ENCODE assay signal across 2 cellular contexts in the genomic region with DNA sequence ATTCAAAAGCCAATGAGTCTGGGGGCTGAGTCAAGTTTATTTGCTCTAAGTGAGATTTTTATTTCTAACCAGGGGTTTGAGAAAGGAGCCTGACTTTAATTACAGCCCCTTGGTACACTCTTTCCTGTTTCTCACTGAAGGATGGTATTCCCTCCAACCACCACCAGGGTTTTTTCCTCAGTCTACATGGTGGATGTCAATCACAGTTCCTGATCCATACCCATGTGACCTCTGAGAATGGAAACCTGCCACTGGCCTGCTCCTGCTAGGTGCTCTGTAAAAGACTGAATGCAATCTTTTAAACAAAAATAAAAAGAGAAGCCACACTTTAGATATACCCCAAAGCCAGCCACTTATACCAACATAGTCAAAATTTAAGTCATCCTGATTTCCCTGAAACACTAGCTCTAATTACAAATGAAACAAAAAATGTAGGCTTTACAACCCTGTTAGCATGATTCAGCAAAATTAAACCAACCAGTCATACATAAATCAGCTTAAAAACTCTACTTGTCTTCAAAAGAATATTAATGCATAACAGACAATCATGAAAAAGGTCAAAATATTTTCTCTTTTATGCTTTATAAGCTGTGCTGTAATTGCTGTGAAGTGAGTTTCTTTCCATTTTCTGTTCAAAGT.
TF ChIP-seq lines count a peak whose summit lies in the region.

No MANE protein-coding gene starts in this region.

TF ChIP-seq in SK-N-SH, 30 proteins besides CTCF, POLR2A, EP300 and RAD21 (continued from another document):
- TF ChIP-seq, protein P1, sequence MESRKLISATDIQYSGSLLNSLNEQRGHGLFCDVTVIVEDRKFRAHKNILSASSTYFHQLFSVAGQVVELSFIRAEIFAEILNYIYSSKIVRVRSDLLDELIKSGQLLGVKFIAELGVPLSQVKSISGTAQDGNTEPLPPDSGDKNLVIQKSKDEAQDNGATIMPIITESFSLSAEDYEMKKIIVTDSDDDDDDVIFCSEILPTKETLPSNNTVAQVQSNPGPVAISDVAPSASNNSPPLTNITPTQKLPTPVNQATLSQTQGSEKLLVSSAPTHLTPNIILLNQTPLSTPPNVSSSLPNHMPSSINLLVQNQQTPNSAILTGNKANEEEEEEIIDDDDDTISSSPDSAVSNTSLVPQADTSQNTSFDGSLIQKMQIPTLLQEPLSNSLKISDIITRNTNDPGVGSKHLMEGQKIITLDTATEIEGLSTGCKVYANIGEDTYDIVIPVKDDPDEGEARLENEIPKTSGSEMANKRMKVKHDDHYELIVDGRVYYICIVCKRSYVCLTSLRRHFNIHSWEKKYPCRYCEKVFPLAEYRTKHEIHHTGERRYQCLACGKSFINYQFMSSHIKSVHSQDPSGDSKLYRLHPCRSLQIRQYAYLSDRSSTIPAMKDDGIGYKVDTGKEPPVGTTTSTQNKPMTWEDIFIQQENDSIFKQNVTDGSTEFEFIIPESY (IDR thresholded peaks at IDR 0.05; ENCODE audit: borderline replicate concordance, low read depth) = no peak
- no peak for TF ChIP-seq GABPA (IDR thresholded peaks at IDR 0.05; ENCODE audit: low read depth)
- TF ChIP-seq, protein P2, sequence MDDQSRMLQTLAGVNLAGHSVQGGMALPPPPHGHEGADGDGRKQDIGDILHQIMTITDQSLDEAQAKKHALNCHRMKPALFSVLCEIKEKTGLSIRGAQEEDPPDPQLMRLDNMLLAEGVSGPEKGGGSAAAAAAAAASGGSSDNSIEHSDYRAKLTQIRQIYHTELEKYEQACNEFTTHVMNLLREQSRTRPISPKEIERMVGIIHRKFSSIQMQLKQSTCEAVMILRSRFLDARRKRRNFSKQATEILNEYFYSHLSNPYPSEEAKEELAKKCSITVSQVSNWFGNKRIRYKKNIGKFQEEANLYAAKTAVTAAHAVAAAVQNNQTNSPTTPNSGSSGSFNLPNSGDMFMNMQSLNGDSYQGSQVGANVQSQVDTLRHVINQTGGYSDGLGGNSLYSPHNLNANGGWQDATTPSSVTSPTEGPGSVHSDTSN (IDR thresholded peaks at IDR 0.05) = no peak
- no peak for TF ChIP-seq GATA2 (CRISPR knock-in tag; IDR thresholded peaks at IDR 0.05)
- TF ChIP-seq, protein P3, sequence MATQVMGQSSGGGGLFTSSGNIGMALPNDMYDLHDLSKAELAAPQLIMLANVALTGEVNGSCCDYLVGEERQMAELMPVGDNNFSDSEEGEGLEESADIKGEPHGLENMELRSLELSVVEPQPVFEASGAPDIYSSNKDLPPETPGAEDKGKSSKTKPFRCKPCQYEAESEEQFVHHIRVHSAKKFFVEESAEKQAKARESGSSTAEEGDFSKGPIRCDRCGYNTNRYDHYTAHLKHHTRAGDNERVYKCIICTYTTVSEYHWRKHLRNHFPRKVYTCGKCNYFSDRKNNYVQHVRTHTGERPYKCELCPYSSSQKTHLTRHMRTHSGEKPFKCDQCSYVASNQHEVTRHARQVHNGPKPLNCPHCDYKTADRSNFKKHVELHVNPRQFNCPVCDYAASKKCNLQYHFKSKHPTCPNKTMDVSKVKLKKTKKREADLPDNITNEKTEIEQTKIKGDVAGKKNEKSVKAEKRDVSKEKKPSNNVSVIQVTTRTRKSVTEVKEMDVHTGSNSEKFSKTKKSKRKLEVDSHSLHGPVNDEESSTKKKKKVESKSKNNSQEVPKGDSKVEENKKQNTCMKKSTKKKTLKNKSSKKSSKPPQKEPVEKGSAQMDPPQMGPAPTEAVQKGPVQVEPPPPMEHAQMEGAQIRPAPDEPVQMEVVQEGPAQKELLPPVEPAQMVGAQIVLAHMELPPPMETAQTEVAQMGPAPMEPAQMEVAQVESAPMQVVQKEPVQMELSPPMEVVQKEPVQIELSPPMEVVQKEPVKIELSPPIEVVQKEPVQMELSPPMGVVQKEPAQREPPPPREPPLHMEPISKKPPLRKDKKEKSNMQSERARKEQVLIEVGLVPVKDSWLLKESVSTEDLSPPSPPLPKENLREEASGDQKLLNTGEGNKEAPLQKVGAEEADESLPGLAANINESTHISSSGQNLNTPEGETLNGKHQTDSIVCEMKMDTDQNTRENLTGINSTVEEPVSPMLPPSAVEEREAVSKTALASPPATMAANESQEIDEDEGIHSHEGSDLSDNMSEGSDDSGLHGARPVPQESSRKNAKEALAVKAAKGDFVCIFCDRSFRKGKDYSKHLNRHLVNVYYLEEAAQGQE (IDR thresholded peaks at IDR 0.05; ENCODE audit: low read depth, low read length) = no peak
- no peak for TF ChIP-seq SMC3 (IDR thresholded peaks at IDR 0.05; ENCODE audit: low read depth, low read length)
- TF ChIP-seq RXRA (IDR thresholded peaks at IDR 0.05; ENCODE audit: borderline replicate concordance, low read depth) = no peak
- TF ChIP-seq, protein P4, sequence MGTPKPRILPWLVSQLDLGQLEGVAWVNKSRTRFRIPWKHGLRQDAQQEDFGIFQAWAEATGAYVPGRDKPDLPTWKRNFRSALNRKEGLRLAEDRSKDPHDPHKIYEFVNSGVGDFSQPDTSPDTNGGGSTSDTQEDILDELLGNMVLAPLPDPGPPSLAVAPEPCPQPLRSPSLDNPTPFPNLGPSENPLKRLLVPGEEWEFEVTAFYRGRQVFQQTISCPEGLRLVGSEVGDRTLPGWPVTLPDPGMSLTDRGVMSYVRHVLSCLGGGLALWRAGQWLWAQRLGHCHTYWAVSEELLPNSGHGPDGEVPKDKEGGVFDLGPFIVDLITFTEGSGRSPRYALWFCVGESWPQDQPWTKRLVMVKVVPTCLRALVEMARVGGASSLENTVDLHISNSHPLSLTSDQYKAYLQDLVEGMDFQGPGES (IDR thresholded peaks at IDR 0.05; ENCODE audit: low read depth, low read length) = no peak
- no peak for TF ChIP-seq ELF1 (IDR thresholded peaks at IDR 0.05)
- TF ChIP-seq FOXJ3 (CRISPR knock-in tag; IDR thresholded peaks at IDR 0.05) = no peak
- TF ChIP-seq, protein P5, sequence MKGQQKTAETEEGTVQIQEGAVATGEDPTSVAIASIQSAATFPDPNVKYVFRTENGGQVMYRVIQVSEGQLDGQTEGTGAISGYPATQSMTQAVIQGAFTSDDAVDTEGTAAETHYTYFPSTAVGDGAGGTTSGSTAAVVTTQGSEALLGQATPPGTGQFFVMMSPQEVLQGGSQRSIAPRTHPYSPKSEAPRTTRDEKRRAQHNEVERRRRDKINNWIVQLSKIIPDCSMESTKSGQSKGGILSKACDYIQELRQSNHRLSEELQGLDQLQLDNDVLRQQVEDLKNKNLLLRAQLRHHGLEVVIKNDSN (IDR thresholded peaks at IDR 0.05; ENCODE audit: borderline replicate concordance, low read depth) = no peak
- TF ChIP-seq TEAD4 (IDR thresholded peaks at IDR 0.05; ENCODE audit: borderline replicate concordance, insufficient read depth) = no peak

TF ChIP-seq in SK-N-SH treated with all-trans-retinoic acid at 6 μM for 48 hours, 23 proteins besides CTCF, POLR2A, EP300 and RAD21 (continued from another document):
- TF ChIP-seq TCF4 (CRISPR knock-in tag; IDR thresholded peaks at IDR 0.05; ENCODE audit: borderline replicate concordance) (no peak), ZNF8 (CRISPR knock-in tag; IDR thresholded peaks at IDR 0.05) (no peak)
- TF ChIP-seq, protein P6, sequence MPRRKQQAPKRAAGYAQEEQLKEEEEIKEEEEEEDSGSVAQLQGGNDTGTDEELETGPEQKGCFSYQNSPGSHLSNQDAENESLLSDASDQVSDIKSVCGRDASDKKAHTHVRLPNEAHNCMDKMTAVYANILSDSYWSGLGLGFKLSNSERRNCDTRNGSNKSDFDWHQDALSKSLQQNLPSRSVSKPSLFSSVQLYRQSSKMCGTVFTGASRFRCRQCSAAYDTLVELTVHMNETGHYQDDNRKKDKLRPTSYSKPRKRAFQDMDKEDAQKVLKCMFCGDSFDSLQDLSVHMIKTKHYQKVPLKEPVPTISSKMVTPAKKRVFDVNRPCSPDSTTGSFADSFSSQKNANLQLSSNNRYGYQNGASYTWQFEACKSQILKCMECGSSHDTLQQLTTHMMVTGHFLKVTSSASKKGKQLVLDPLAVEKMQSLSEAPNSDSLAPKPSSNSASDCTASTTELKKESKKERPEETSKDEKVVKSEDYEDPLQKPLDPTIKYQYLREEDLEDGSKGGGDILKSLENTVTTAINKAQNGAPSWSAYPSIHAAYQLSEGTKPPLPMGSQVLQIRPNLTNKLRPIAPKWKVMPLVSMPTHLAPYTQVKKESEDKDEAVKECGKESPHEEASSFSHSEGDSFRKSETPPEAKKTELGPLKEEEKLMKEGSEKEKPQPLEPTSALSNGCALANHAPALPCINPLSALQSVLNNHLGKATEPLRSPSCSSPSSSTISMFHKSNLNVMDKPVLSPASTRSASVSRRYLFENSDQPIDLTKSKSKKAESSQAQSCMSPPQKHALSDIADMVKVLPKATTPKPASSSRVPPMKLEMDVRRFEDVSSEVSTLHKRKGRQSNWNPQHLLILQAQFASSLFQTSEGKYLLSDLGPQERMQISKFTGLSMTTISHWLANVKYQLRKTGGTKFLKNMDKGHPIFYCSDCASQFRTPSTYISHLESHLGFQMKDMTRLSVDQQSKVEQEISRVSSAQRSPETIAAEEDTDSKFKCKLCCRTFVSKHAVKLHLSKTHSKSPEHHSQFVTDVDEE (CRISPR knock-in tag; IDR thresholded peaks at IDR 0.05) = no peak
